ENCODE assay signal across 36 cellular contexts in the genomic region with DNA sequence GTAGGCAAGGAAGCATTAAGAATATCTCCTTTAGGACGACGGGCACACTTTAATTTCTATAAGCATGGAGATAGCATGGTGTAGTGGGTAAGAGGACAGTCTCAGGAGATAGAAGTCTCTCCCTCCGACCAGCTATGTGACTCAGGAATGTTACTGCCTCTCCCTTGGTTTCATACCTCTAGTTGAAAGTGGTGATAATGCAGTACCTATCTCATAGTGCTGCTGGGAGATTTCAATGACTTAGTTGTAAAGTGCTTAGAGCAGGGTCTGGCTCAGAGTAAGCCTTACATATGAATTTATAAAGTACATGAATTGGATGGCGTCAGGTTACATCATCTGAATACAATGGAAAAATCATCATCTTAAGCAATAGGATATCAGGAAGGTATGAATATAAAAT.
"Had no signal": no experiment of that assay in that cellular context is flagged by ENCODE, and none has a peak within 500 bp of the region (broad histone marks: within the 10 kb centered on the region; RNA-seq: fewer than 3 reads in every experiment).

No MANE protein-coding gene starts in this region.

- FAIRE-seq: astrocyte had no signal

- H3K9me3 ChIP-seq: body of pancreas, breast epithelium, MG63 had no signal

- H3K36me3 Mint-ChIP-seq: activated CD8-positive, alpha-beta memory T cell treated with anti-CD3 and anti-CD28 coated beads, Interleukin-2, amount 10 ng/mL, durations not matched to agents 7 days and 5 days; activated naive CD8-positive, alpha-beta T cell treated with anti-CD3 and anti-CD28 coated beads for 36 hours had no signal

- DNase-seq: activated CD4-positive, alpha-beta memory T cell treated with anti-CD3 and anti-CD28 coated beads, Interleukin-2, amount 10 ng/mL, durations not matched to agents 7 days and 5 days; activated CD4-positive, alpha-beta T cell treated with anti-CD3 and anti-CD28 coated beads for 1 hour; activated CD4-positive, alpha-beta T cell treated with anti-CD3 and anti-CD28 coated beads for 48 hours; activated CD4-positive, CD25-positive, alpha-beta regulatory T cell; activated CD8-positive, alpha-beta memory T cell treated with anti-CD3 and anti-CD28 coated beads for 24 hours; activated CD8-positive, alpha-beta memory T cell treated with anti-CD3 and anti-CD28 coated beads, Interleukin-2, amount 10 ng/mL, durations not matched to agents 7 days and 5 days; activated effector memory CD4-positive, alpha-beta T cell treated with anti-CD3 and anti-CD28 coated beads, Interleukin-2, amount 50 U/mL, for 16 hours; activated naive CD4-positive, alpha-beta T cell; activated naive CD4-positive, alpha-beta T cell treated with anti-CD3 and anti-CD28 coated beads, Interleukin-2, amount 50 U/mL, for 16 hours; activated naive CD8-positive, alpha-beta T cell treated with anti-CD3 and anti-CD28 coated beads for 36 hours; activated T-cell treated with anti-CD3 and anti-CD28 coated beads, Interleukin-2, amount 50 U/mL, for 1 hour; activated T-cell treated with anti-CD3 and anti-CD28 coated beads, Interleukin-2, amount 50 U/mL, for 72 hours; amygdala; body of pancreas; Karpas-422; KBM-7; MG63; NCI-H1048; NCI-H1105 treated with DMSO at 0.1 percent for 48 hours; NCI-H1436; NCI-H1694; NCI-H1930; NCI-H2081 treated with DMSO at 0.1 percent for 48 hours; NCI-H2171; NCI-H510A; NCI-H526; NCI-H748 treated with DMSO at 0.1 percent for 48 hours; SW 1271; T-helper 1 cell; T-helper 2 cell; T-helper 9 cell had no signal

- H3K27me3 ChIP-seq: body of pancreas, breast epithelium, MG63 had no signal

- H3K4me1 Mint-ChIP-seq: activated CD4-positive, alpha-beta memory T cell treated with anti-CD3 and anti-CD28 coated beads, Interleukin-2, amount 10 ng/mL, durations not matched to agents 7 days and 5 days; activated CD8-positive, alpha-beta memory T cell treated with anti-CD3 and anti-CD28 coated beads, Interleukin-2, amount 10 ng/mL, durations not matched to agents 7 days and 5 days; activated naive CD8-positive, alpha-beta T cell treated with anti-CD3 and anti-CD28 coated beads for 36 hours; activated T-helper 17 cell treated with anti-CD3 and anti-CD28 coated beads, Interleukin-2, amount 50 U/mL, for 72 hours had no signal

- H3K27ac Mint-ChIP-seq: activated CD4-positive, alpha-beta memory T cell treated with anti-CD3 and anti-CD28 coated beads, Interleukin-2, amount 10 ng/mL, durations not matched to agents 7 days and 5 days; activated CD8-positive, alpha-beta memory T cell treated with anti-CD3 and anti-CD28 coated beads, Interleukin-2, amount 10 ng/mL, durations not matched to agents 7 days and 5 days; activated naive CD8-positive, alpha-beta T cell treated with anti-CD3 and anti-CD28 coated beads for 36 hours; activated T-cell treated with anti-CD3 and anti-CD28 coated beads, Interleukin-2, amount 50 U/mL, for 72 hours; activated T-helper 17 cell treated with anti-CD3 and anti-CD28 coated beads, Interleukin-2, amount 50 U/mL, for 72 hours had no signal

- H3K9me3 Mint-ChIP-seq: activated naive CD8-positive, alpha-beta T cell treated with anti-CD3 and anti-CD28 coated beads for 36 hours; activated T-cell treated with anti-CD3 and anti-CD28 coated beads, Interleukin-2, amount 50 U/mL, for 72 hours had no signal

- H3K27me3 Mint-ChIP-seq: activated CD4-positive, alpha-beta memory T cell treated with anti-CD3 and anti-CD28 coated beads, Interleukin-2, amount 10 ng/mL, durations not matched to agents 7 days and 5 days; activated CD8-positive, alpha-beta memory T cell treated with anti-CD3 and anti-CD28 coated beads, Interleukin-2, amount 10 ng/mL, durations not matched to agents 7 days and 5 days; activated naive CD8-positive, alpha-beta T cell treated with anti-CD3 and anti-CD28 coated beads for 36 hours; activated T-helper 17 cell treated with anti-CD3 and anti-CD28 coated beads, Interleukin-2, amount 50 U/mL, for 72 hours had no signal

- H3K27ac ChIP-seq: body of pancreas, breast epithelium, VCaP had no signal

- ATAC-seq: activated CD8-positive, alpha-beta memory T cell treated with anti-CD3 and anti-CD28 coated beads, Interleukin-2, amount 10 ng/mL, durations not matched to agents 7 days and 5 days; activated T-cell treated with anti-CD3 and anti-CD28 coated beads, Interleukin-2, amount 50 U/mL, for 72 hours; activated T-helper 17 cell treated with anti-CD3 and anti-CD28 coated beads, Interleukin-2, amount 50 U/mL, for 72 hours; body of pancreas; Panc1 had no signal

- H3K4me1 ChIP-seq: body of pancreas, breast epithelium had no signal

- H3K4me3 ChIP-seq: body of pancreas, breast epithelium, MG63 had no signal

- H3K4me3 Mint-ChIP-seq: activated CD4-positive, alpha-beta memory T cell treated with anti-CD3 and anti-CD28 coated beads, Interleukin-2, amount 10 ng/mL, durations not matched to agents 7 days and 5 days; activated CD8-positive, alpha-beta memory T cell treated with anti-CD3 and anti-CD28 coated beads, Interleukin-2, amount 10 ng/mL, durations not matched to agents 7 days and 5 days; activated naive CD8-positive, alpha-beta T cell treated with anti-CD3 and anti-CD28 coated beads for 36 hours; activated T-cell treated with anti-CD3 and anti-CD28 coated beads, Interleukin-2, amount 50 U/mL, for 72 hours; activated T-helper 17 cell treated with anti-CD3 and anti-CD28 coated beads, Interleukin-2, amount 50 U/mL, for 72 hours had no signal

- H3K36me3 ChIP-seq: breast epithelium, MG63 had no signal
